11 cellular contexts compared by ENCODE assay signal in the genomic region with DNA sequence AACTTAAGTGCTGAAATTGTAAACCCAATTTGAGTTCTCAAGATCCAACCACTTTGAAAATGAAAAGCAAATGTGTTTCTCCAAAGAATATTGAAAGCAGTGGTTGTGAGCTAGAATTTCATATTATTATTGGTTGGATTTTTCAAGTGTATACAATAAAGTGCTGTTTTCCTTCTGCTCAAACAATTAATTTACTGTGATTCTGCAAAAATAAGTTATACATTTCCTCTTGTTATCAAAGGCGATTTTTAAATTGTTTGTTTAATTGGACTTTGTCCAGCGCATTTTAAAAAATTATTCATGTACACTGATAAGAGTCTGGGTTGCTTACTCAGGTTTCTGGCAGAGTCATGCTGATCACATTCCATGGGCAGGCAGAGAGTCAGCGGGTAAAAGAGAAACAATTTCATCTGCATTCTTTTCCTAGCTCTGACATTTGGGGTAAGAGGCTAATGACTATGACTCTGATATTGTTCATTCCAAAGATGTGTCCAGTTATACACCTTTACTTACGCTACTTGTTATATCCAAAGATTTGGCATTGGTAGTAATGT. TPM values are rescaled to one million over a fixed set of nuclear protein-coding genes. Genes with fewer than 3 reads are reported as not detected.
DNase-seq lines count a peak whose midpoint lies in the region; ATAC-seq, FAIRE-seq and TF ChIP-seq lines count a peak whose summit lies in the region.
"Had no signal": no experiment of that assay in that cellular context is flagged by ENCODE, and none has a peak within 500 bp of the region (broad histone marks: within the 10 kb centered on the region; RNA-seq: fewer than 3 reads in every experiment).

No MANE protein-coding gene starts in this region.

- POLR2A ChIA-PET in activated CD4-positive, alpha-beta T cell treated with anti-CD3 and anti-CD28 coated beads for 36 hours (lab: Charles Lee), result no interaction called here

- H3K4me1 Mint-ChIP-seq in activated T-cell treated with anti-CD3 and anti-CD28 coated beads, Interleukin-2, amount 50 U/mL, for 24 hours (ENCODE audit: low read depth), result no peaks in the 10 kb centered on the region
- H3K4me1 Mint-ChIP-seq in activated CD4-positive, alpha-beta T cell treated with anti-CD3 and anti-CD28 coated beads for 36 hours, result no peaks in the 10 kb centered on the region
- H3K4me1 Mint-ChIP-seq: memory B cell had no signal

- peak; percentile 81 for DNase-seq in bronchial epithelial cell (ENCODE audit: low read depth)
- peak; percentile 81 for DNase-seq in kidney tubule cell (ENCODE audit: low spot score)
- DNase-seq in activated T-cell treated with anti-CD3 and anti-CD28 coated beads, Interleukin-2, amount 50 U/mL, for 24 hours, result no peak
- DNase-seq in activated CD4-positive, alpha-beta T cell treated with anti-CD3 and anti-CD28 coated beads for 36 hours, result no peak
- no peak for DNase-seq in activated CD4-positive, CD25-positive, alpha-beta regulatory T cell treated with anti-CD3 and anti-CD28 coated beads, Interleukin-2, amount 50 U/mL, for 72 hours
- no peak for DNase-seq in NCI-H2107 (lab: John Stamatoyannopoulos, UW)
- DNase-seq: NCI-H524 treated with DMSO at 0.1 percent for 48 hours had no signal

- no peak for FAIRE-seq in bronchial epithelial cell (lab: Jason Lieb, UNC)

- no peak overlapping the region for H3K4me3 ChIP-seq in HUES64 (ENCODE audit: low read length)
- H3K4me3 ChIP-seq in bronchial epithelial cell (ENCODE audit: low read depth, low read length), result no peak overlapping the region
- H3K4me3 ChIP-seq in subcutaneous abdominal adipose tissue (ENCODE audit: low read depth in 1 of 5, low read length in 5 of 5), result peak overlapping the region in 3 of 5 donors; percentile 6 to 15 (median 7)

- intact Hi-C loops in activated CD4-positive, alpha-beta T cell treated with anti-CD3 and anti-CD28 coated beads for 36 hours (cut with DNase I, micrococcal nuclease), result no loop called here

- CTCF ChIA-PET in activated CD4-positive, alpha-beta T cell treated with anti-CD3 and anti-CD28 coated beads for 36 hours (lab: Charles Lee), result no interaction called here

- no peak for ATAC-seq in activated CD4-positive, alpha-beta T cell treated with anti-CD3 and anti-CD28 coated beads for 36 hours

- H3K36me3 Mint-ChIP-seq in activated T-cell treated with anti-CD3 and anti-CD28 coated beads, Interleukin-2, amount 50 U/mL, for 24 hours (ENCODE audit: low read depth), result no peaks in the 10 kb centered on the region
- no peaks in the 10 kb centered on the region for H3K36me3 Mint-ChIP-seq in activated CD4-positive, alpha-beta T cell treated with anti-CD3 and anti-CD28 coated beads for 36 hours (ENCODE audit: low read depth)
- H3K36me3 Mint-ChIP-seq: memory B cell had no signal

- no peaks in the 10 kb centered on the region for H3K9me3 Mint-ChIP-seq in activated T-cell treated with anti-CD3 and anti-CD28 coated beads, Interleukin-2, amount 50 U/mL, for 24 hours
- no peaks in the 10 kb centered on the region for H3K9me3 Mint-ChIP-seq in activated CD4-positive, alpha-beta T cell treated with anti-CD3 and anti-CD28 coated beads for 36 hours (ENCODE audit: low read depth)
- H3K9me3 Mint-ChIP-seq: memory B cell had no signal

- H3K9ac ChIP-seq in HUES64 (ENCODE audit: low read depth, low read length), result no peak overlapping the region
- no peak overlapping the region for H3K9ac ChIP-seq in subcutaneous abdominal adipose tissue (ENCODE audit: low read length in 5 of 5)

- H3K9me3 ChIP-seq in HUES64 (ENCODE audit: insufficient read depth, low read depth, low read length) (no peaks in the 10 kb centered on the region), subcutaneous abdominal adipose tissue (ENCODE audit: control insufficient read depth in 5 of 5, low read length in 5 of 5) (no peaks in the 10 kb centered on the region)

- peaks cover under 1% of the 10 kb centered on the region; the same call in 1 of the 2 replicates for H3K36me3 ChIP-seq in HUES64 (ENCODE audit: insufficient read depth, low read length)
- H3K36me3 ChIP-seq in bronchial epithelial cell (ENCODE audit: control insufficient read depth, insufficient read depth, low read length), result no peaks in the 10 kb centered on the region
- H3K36me3 ChIP-seq in subcutaneous abdominal adipose tissue (ENCODE audit: control insufficient read depth in 5 of 5, insufficient read depth in 5 of 5, low read length in 5 of 5), result peaks cover 0 to 5% (median 0%) of the 10 kb centered on the region in 5 donors

- H3K27ac Mint-ChIP-seq in activated T-cell treated with anti-CD3 and anti-CD28 coated beads, Interleukin-2, amount 50 U/mL, for 24 hours, result no peak overlapping the region
- no peak overlapping the region for H3K27ac Mint-ChIP-seq in activated CD4-positive, alpha-beta T cell treated with anti-CD3 and anti-CD28 coated beads for 36 hours
- H3K27ac Mint-ChIP-seq: memory B cell had no signal

- peaks cover 15% of the 10 kb centered on the region for H3K27me3 Mint-ChIP-seq in activated T-cell treated with anti-CD3 and anti-CD28 coated beads, Interleukin-2, amount 50 U/mL, for 24 hours
- peaks cover 14% of the 10 kb centered on the region for H3K27me3 Mint-ChIP-seq in activated CD4-positive, alpha-beta T cell treated with anti-CD3 and anti-CD28 coated beads for 36 hours
- H3K27me3 Mint-ChIP-seq: memory B cell had no signal

- 0 out of 2 replicates have a peak overlapping the region, but pooled peaks have one; percentile 9 for H3K27ac ChIP-seq in HUES64 (ENCODE audit: low read depth, low read length)
- H3K27ac ChIP-seq in subcutaneous abdominal adipose tissue (ENCODE audit: low read depth, low read length), result peak overlapping the region; percentile 51
- H3K27ac ChIP-seq: VCaP had no signal

- H3K4me3 Mint-ChIP-seq in activated T-cell treated with anti-CD3 and anti-CD28 coated beads, Interleukin-2, amount 50 U/mL, for 24 hours, result no peak overlapping the region
- no peak overlapping the region for H3K4me3 Mint-ChIP-seq in activated CD4-positive, alpha-beta T cell treated with anti-CD3 and anti-CD28 coated beads for 36 hours
- H3K4me3 Mint-ChIP-seq: memory B cell had no signal

- WGBS in HUES64, result 68% methylated on average over 3 of the region's 4 CpGs

- H3K4me1 ChIP-seq in HUES64 (ENCODE audit: insufficient read depth, low read length) (peaks cover 37% of the 10 kb centered on the region), subcutaneous abdominal adipose tissue (ENCODE audit: control insufficient read depth in 5 of 5, insufficient read depth in 5 of 5, low read length in 5 of 5) (peaks cover 3 to 44% (median 23%) of the 10 kb centered on the region in 5 donors)

- no peak for TF ChIP-seq CTCF in bronchial epithelial cell (IDR thresholded peaks at IDR 0.05; ENCODE audit: insufficient read depth, low read length, severe bottlenecking)

- H3K27me3 ChIP-seq in HUES64 (ENCODE audit: insufficient read depth, low read length) (no peaks in the 10 kb centered on the region), bronchial epithelial cell (ENCODE audit: control insufficient read depth, insufficient read depth, low read length) (no peaks in the 10 kb centered on the region), subcutaneous abdominal adipose tissue (ENCODE audit: control insufficient read depth in 5 of 5, insufficient read depth in 4 of 5, low read length in 5 of 5) (no peaks in the 10 kb centered on the region)

RNA-seq across cellular contexts. Expression of gene FAT4, which starts 8.9 kb away (rescaled TPM):
- 4.2 TPM for polyA plus RNA-seq in HUES64 (2013, experiment 1 of 2)
- 4.2 TPM for polyA plus RNA-seq in HUES64 (2013, experiment 2 of 2)
- total RNA-seq in bronchial epithelial cell, result 2.0 and 2.1 TPM in 2 replicates
- total RNA-seq in activated CD4-positive, alpha-beta T cell treated with anti-CD3 and anti-CD28 coated beads for 36 hours, result not detected

Comparison
In these comparisons a context has a peak if more than half of its experiments do, and no peak if none do; other contexts are left out.
1. H3K4me3 ChIP-seq: peak in subcutaneous abdominal adipose tissue (3 of 5); none in HUES64 (single experiment) and bronchial epithelial cell (single experiment).
2. DNase-seq: peak in bronchial epithelial cell (single experiment) and kidney tubule cell (single experiment); none in activated T-cell treated with anti-CD3 and anti-CD28 coated beads, Interleukin-2, amount 50 U/mL, for 24 hours (single experiment), activated CD4-positive, alpha-beta T cell treated with anti-CD3 and anti-CD28 coated beads for 36 hours (single experiment), activated CD4-positive, CD25-positive, alpha-beta regulatory T cell treated with anti-CD3 and anti-CD28 coated beads, Interleukin-2, amount 50 U/mL, for 72 hours (single experiment) and NCI-H2107 (single experiment).